Comparison of ENCODE assay signal across 30 cellular contexts in the genomic region with DNA sequence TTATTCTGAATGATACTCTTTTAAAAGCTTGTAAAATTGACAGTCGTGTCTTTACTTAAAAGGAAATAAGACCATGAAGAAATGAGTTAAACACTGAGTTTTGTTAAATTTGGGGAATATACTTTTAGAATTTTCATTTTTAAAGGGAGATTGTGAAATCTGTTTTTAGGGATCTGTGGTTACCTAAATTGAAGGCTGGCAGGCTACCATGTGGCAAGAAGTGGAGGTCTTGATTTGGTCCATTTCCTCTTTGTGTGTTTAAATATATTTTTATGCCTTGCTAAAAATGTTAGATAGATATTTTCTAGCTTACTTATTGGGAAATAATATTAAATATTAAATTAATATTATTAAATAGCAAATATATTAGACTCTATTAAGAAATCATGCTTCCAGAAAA. TPM values are rescaled to one million over a fixed set of nuclear protein-coding genes. Genes with fewer than 3 reads are reported as not detected.
A peak's percentile ranks its signal among the peaks of the same experiment; 100 is the strongest.
DNase-seq lines count a peak whose midpoint lies in the region; ATAC-seq, FAIRE-seq and TF ChIP-seq lines count a peak whose summit lies in the region.
"Had no signal": no experiment of that assay in that cellular context is flagged by ENCODE, and none has a peak within 500 bp of the region (broad histone marks: within the 10 kb centered on the region; RNA-seq: fewer than 3 reads in every experiment).

No MANE protein-coding gene starts in this region.

- H3K27me3 Mint-ChIP-seq in CD4-positive, alpha-beta memory T cell: no peaks in the 10 kb centered on the region
- H3K27me3 Mint-ChIP-seq in activated CD4-positive, alpha-beta T cell treated with anti-CD3 and anti-CD28 coated beads for 36 hours: no peaks in the 10 kb centered on the region
- H3K27me3 Mint-ChIP-seq: naive thymus-derived CD4-positive, alpha-beta T cell; stimulated activated naive B cell treated with anti-CD40 and anti-IgM and Interleukin-4, amounts not matched to agents 10 μg/mL and 1 μg/mL and 100 μg/mL, for 72 hours had no signal

- intact Hi-C loops in CD4-positive, alpha-beta memory T cell (cut with micrococcal nuclease): loop anchor here (2.0 kb wide), 1 partner anchor 16 kb away; no protein-coding TSS in a partner anchor
- intact Hi-C loops in activated CD4-positive, alpha-beta T cell treated with anti-CD3 and anti-CD28 coated beads for 36 hours (cut with DNase I, micrococcal nuclease): no loop called here

- POLR2A ChIA-PET in CD4-positive, alpha-beta memory T cell (lab: Charles Lee; ENCODE audit: partially characterized antibody): no interaction called here
- POLR2A ChIA-PET in activated CD4-positive, alpha-beta T cell treated with anti-CD3 and anti-CD28 coated beads for 36 hours (lab: Charles Lee): interaction anchor here (0.8 kb wide), 1 partner anchor 45 kb away, joined by 7 read pairs; no protein-coding TSS in a partner anchor

- H3K9me3 Mint-ChIP-seq in CD4-positive, alpha-beta memory T cell: no peaks in the 10 kb centered on the region
- H3K9me3 Mint-ChIP-seq in activated CD4-positive, alpha-beta T cell treated with anti-CD3 and anti-CD28 coated beads for 36 hours (ENCODE audit: low read depth): no peaks in the 10 kb centered on the region
- H3K9me3 Mint-ChIP-seq: stimulated activated naive B cell treated with anti-CD40 and anti-IgM and Interleukin-4, amounts not matched to agents 10 μg/mL and 1 μg/mL and 100 μg/mL, for 72 hours; T-helper 2 cell treated with Interferon-gamma antibody and Interleukin-4, amounts not matched to agents 5 μg/mL and 100 μg/mL, for 36 hours had no signal

- H3K36me3 ChIP-seq in neutrophil: peaks cover 38% of the 10 kb centered on the region
- H3K36me3 ChIP-seq in CD4-positive, alpha-beta memory T cell (ENCODE audit: insufficient read depth, low read length): peaks cover 28% of the 10 kb centered on the region

- no peak overlapping the region for H3K4me3 Mint-ChIP-seq in CD4-positive, alpha-beta memory T cell
- no peak overlapping the region for H3K4me3 Mint-ChIP-seq in activated CD4-positive, alpha-beta T cell treated with anti-CD3 and anti-CD28 coated beads for 36 hours
- H3K4me3 Mint-ChIP-seq: mesothelial cell of epicardium; naive thymus-derived CD4-positive, alpha-beta T cell; stimulated activated naive B cell treated with anti-CD40 and anti-IgM and Interleukin-4, amounts not matched to agents 10 μg/mL and 1 μg/mL and 100 μg/mL, for 72 hours; T-helper 2 cell treated with Interferon-gamma antibody and Interleukin-4, amounts not matched to agents 5 μg/mL and 100 μg/mL, for 36 hours had no signal

- peaks cover 61 to 67% of the 10 kb centered on the region in 2 donors for H3K36me3 Mint-ChIP-seq in CD4-positive, alpha-beta memory T cell
- peaks cover 56% of the 10 kb centered on the region for H3K36me3 Mint-ChIP-seq in activated CD4-positive, alpha-beta T cell treated with anti-CD3 and anti-CD28 coated beads for 36 hours (ENCODE audit: low read depth)

- peak; percentile 10 for DNase-seq in NB4 (ENCODE audit: low read depth)
- DNase-seq in cardiac fibroblast (ENCODE audit: low read depth in 2 of 2): peak; percentile 12 to 50
- DNase-seq in CD4-positive, alpha-beta memory T cell: no peak
- no peak for DNase-seq in NCI-H345 (lab: John Stamatoyannopoulos, UW)
- DNase-seq in activated CD4-positive, alpha-beta T cell treated with anti-CD3 and anti-CD28 coated beads for 36 hours: no peak
- DNase-seq: activated CD8-positive, alpha-beta memory T cell treated with anti-CD3 and anti-CD28 coated beads for 24 hours; activated effector memory CD4-positive, alpha-beta T cell treated with Interleukin-2 at 50 U/mL for 16 hours; activated T-cell treated with anti-CD3 and anti-CD28 coated beads for 4 hours; anterior cingulate cortex; foreskin keratinocyte; heart left ventricle; Karpas-422; naive thymus-derived CD4-positive, alpha-beta T cell; NCI-H510A; PC-3; stimulated activated naive B cell treated with anti-CD40 and anti-IgM and Interleukin-4, amounts not matched to agents 10 μg/mL and 1 μg/mL and 100 μg/mL, for 72 hours; upper lobe of left lung had no signal

- ATAC-seq in activated CD4-positive, alpha-beta T cell treated with anti-CD3 and anti-CD28 coated beads for 36 hours: no peak
- no peak for ATAC-seq in HG03025 (IDR thresholded peaks at IDR 0.05; ENCODE audit: low FRiP score, unreplicated experiment)
- ATAC-seq: activated naive CD4-positive, alpha-beta T cell treated with anti-CD3 and anti-CD28 coated beads, Interleukin-2, amount 50 U/mL, for 72 hours; foreskin keratinocyte; heart left ventricle; naive thymus-derived CD4-positive, alpha-beta T cell; PC-3; Right ventricle myocardium inferior; stimulated activated naive B cell treated with anti-CD40 and anti-IgM and Interleukin-4, amounts not matched to agents 10 μg/mL and 1 μg/mL and 100 μg/mL, for 72 hours had no signal

- no peak overlapping the region for H3K27ac Mint-ChIP-seq in CD4-positive, alpha-beta memory T cell
- H3K27ac Mint-ChIP-seq in activated CD4-positive, alpha-beta T cell treated with anti-CD3 and anti-CD28 coated beads for 36 hours: no peak overlapping the region
- H3K27ac Mint-ChIP-seq: activated naive CD4-positive, alpha-beta T cell treated with anti-CD3 and anti-CD28 coated beads, Interleukin-2, amount 50 U/mL, for 72 hours; mesothelial cell of epicardium; naive thymus-derived CD4-positive, alpha-beta T cell; stimulated activated naive B cell treated with anti-CD40 and anti-IgM and Interleukin-4, amounts not matched to agents 10 μg/mL and 1 μg/mL and 100 μg/mL, for 72 hours; T-helper 2 cell treated with Interferon-gamma antibody and Interleukin-4, amounts not matched to agents 5 μg/mL and 100 μg/mL, for 36 hours had no signal

- peaks cover 10 to 18% of the 10 kb centered on the region in 2 experiments for H3K4me1 ChIP-seq in neutrophil (ENCODE audit: control insufficient read depth in 1 of 2, insufficient read depth in 1 of 2, low read depth in 1 of 2, low read length in 1 of 2)
- no peaks in the 10 kb centered on the region for H3K4me1 ChIP-seq in CD4-positive, alpha-beta memory T cell (ENCODE audit: insufficient read depth, low read length)
- H3K4me1 ChIP-seq: BLaER1, HAP-1 had no signal

- TF ChIP-seq POLR2A in NB4 (IDR thresholded peaks at IDR 0.05; ENCODE audit: extremely low read depth, insufficient read length): no peak

- TF ChIP-seq CTCF in NB4 (IDR thresholded peaks at IDR 0.05; ENCODE audit: low read depth, low read length): no peak
- no peak for TF ChIP-seq CTCF in cardiac fibroblast (IDR thresholded peaks at IDR 0.05; ENCODE audit: low read depth, low read length)
- TF ChIP-seq CTCF in neutrophil (IDR thresholded peaks at IDR 0.05): no peak

- H3K27ac ChIP-seq in neutrophil: peak overlapping the region; percentile 68
- no peak overlapping the region for H3K27ac ChIP-seq in CD4-positive, alpha-beta memory T cell (ENCODE audit: low read depth, low read length)
- H3K27ac ChIP-seq: BLaER1, foreskin keratinocyte, heart left ventricle had no signal

- CTCF ChIA-PET in CD4-positive, alpha-beta memory T cell (lab: Charles Lee; ENCODE audit: partially characterized antibody): no interaction called here
- CTCF ChIA-PET in activated CD4-positive, alpha-beta T cell treated with anti-CD3 and anti-CD28 coated beads for 36 hours (lab: Charles Lee): no interaction called here

- FAIRE-seq in G401.6 (lab: Jason Lieb, UNC): peak; percentile 71
- FAIRE-seq: bronchial epithelial cell, keratinocyte had no signal

- H3K4me1 Mint-ChIP-seq in CD4-positive, alpha-beta memory T cell: peaks cover 0 to 3% (median 0%) of the 10 kb centered on the region in 4 donors
- H3K4me1 Mint-ChIP-seq in activated CD4-positive, alpha-beta T cell treated with anti-CD3 and anti-CD28 coated beads for 36 hours: peaks cover 9% of the 10 kb centered on the region
- H3K4me1 Mint-ChIP-seq: mesothelial cell of epicardium had no signal

- H3K27me3 ChIP-seq in neutrophil: no peaks in the 10 kb centered on the region
- H3K27me3 ChIP-seq in CD4-positive, alpha-beta memory T cell (ENCODE audit: insufficient read depth, low read length): no peaks in the 10 kb centered on the region
- H3K27me3 ChIP-seq: BLaER1, foreskin keratinocyte, heart left ventricle, upper lobe of left lung had no signal

- H3K9me3 ChIP-seq in neutrophil: no peaks in the 10 kb centered on the region
- H3K9me3 ChIP-seq in CD4-positive, alpha-beta memory T cell (ENCODE audit: control insufficient read depth in 1 of 2, low read length in 2 of 2): no peaks in the 10 kb centered on the region
- H3K9me3 ChIP-seq: BLaER1, HAP-1, heart left ventricle, upper lobe of left lung had no signal

- no peak overlapping the region for H3K4me3 ChIP-seq in NB4 (ENCODE audit: low read depth, low read length)
- H3K4me3 ChIP-seq in cardiac fibroblast (replicated peaks in 1 of 2; ENCODE audit: low read depth in 2 of 2, low read length in 2 of 2): no peak overlapping the region
- no peak overlapping the region for H3K4me3 ChIP-seq in neutrophil (ENCODE audit: low read depth in 1 of 2, low read length in 1 of 2)
- H3K4me3 ChIP-seq in CD4-positive, alpha-beta memory T cell (ENCODE audit: low read length in 2 of 2): no peak overlapping the region
- H3K4me3 ChIP-seq: BLaER1, HAP-1, heart left ventricle, upper lobe of left lung had no signal

RNA-seq across cellular contexts. Expression of gene SLC22A13, which starts 36.6 kb away (rescaled TPM):
- total RNA-seq in CD4-positive, alpha-beta memory T cell: under 1 TPM; 0.44 to 0.67 TPM
- under 1 TPM in 1 of 2 donors, not detected in 1; 0.18 TPM for polyA plus RNA-seq in CD4-positive, alpha-beta memory T cell
- under 1 TPM; 0.21 TPM for total RNA-seq in activated CD4-positive, alpha-beta T cell treated with anti-CD3 and anti-CD28 coated beads for 36 hours
- total RNA-seq: G401, Right ventricle myocardium inferior had no signal
- polyA plus RNA-seq: naive thymus-derived CD4-positive, alpha-beta T cell had no signal

RNA-seq across cellular contexts. Expression of gene SLC22A14, which starts 53.1 kb away (rescaled TPM):
- not detected for total RNA-seq in CD4-positive, alpha-beta memory T cell
- under 1 TPM in 1 of 2 donors, not detected in 1; 0.10 TPM for polyA plus RNA-seq in CD4-positive, alpha-beta memory T cell
- not detected for total RNA-seq in activated CD4-positive, alpha-beta T cell treated with anti-CD3 and anti-CD28 coated beads for 36 hours
- total RNA-seq: activated naive CD4-positive, alpha-beta T cell treated with anti-CD3 and anti-CD28 coated beads, Interleukin-2, amount 50 U/mL, for 72 hours; G401; Right ventricle myocardium inferior had no signal
- polyA plus RNA-seq: liver; naive thymus-derived CD4-positive, alpha-beta T cell had no signal

Comparison
In these comparisons a context has a peak if more than half of its experiments do, and no peak if none do; other contexts are left out.
1. DNase-seq: peak in NB4 (single experiment) and cardiac fibroblast (2 of 2); none in CD4-positive, alpha-beta memory T cell (0 of 5), NCI-H345 (single experiment) and activated CD4-positive, alpha-beta T cell treated with anti-CD3 and anti-CD28 coated beads for 36 hours (single experiment).